Comparison of ENCODE assay signal across 14 cellular contexts in the genomic region with DNA sequence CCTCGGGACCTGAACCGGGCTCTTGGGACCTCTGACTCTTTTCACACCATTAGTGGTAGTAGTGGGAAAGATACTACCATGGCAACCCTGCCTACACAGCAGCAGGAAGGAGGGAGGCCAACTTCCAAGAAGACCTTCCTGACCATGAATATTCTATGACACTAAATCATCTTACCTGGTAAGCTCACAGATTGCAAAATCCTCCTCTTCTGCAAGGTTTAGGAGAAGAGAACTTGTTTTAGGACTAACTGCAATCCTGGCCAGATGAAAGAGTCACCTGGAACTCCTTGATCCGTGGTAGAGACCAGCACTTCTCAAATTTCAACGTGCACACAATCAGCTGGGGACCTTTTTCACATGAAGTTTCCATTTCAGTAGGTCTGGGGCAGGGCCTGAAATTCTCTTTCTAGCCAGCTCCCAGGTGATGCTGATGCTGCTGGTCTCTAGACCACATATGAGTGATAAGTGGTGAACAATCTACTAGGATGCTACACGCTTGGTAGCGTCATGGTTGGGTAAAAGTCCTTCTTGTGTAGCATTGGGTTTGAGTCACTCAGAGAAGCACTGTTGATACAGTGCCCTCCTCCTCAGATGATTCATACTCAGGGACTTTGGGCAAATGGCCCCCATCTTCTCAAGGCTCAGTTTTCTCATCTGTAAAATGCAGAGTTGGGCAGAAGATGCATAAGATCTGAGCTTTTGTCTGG.
"Had no signal": no experiment of that assay in that cellular context is flagged by ENCODE, and none has a peak within 500 bp of the region (broad histone marks: within the 10 kb centered on the region; RNA-seq: fewer than 3 reads in every experiment).

No MANE protein-coding gene starts in this region.

- H3K9me3 Mint-ChIP-seq: activated T-cell treated with anti-CD3 and anti-CD28 coated beads, Interleukin-2, amount 50 U/mL, for 4 hours; stimulated activated naive CD8-positive, alpha-beta T cell treated with anti-CD3 and anti-CD28 coated beads, Interleukin-15, Interleukin-2, amounts not matched to agents 100 ng/mL and 50 ng/mL, for 24 hours had no signal

- ATAC-seq: activated CD8-positive, alpha-beta memory T cell treated with anti-CD3 and anti-CD28 coated beads, Interleukin-2, amount 10 ng/mL, durations not matched to agents 7 days and 5 days; activated T-cell treated with anti-CD3 and anti-CD28 coated beads, Interleukin-2, amount 50 U/mL, for 4 hours; gastrocnemius medialis; psoas muscle; sciatic nerve; T-helper 17 cell had no signal

- FAIRE-seq: kidney, TTC549 had no signal

- H3K4me1 ChIP-seq: colonic mucosa, gastrocnemius medialis, psoas muscle, testis had no signal

- H3K27ac ChIP-seq: colonic mucosa, gastrocnemius medialis, psoas muscle, testis had no signal

- H3K36me3 Mint-ChIP-seq: activated CD8-positive, alpha-beta memory T cell treated with anti-CD3 and anti-CD28 coated beads, Interleukin-2, amount 10 ng/mL, durations not matched to agents 7 days and 5 days had no signal

- H3K4me1 Mint-ChIP-seq: activated CD8-positive, alpha-beta memory T cell treated with anti-CD3 and anti-CD28 coated beads, Interleukin-2, amount 10 ng/mL, durations not matched to agents 7 days and 5 days; T-helper 17 cell had no signal

- H3K4me3 ChIP-seq: colonic mucosa, gastrocnemius medialis, psoas muscle, testis had no signal

- H3K9me3 ChIP-seq: colonic mucosa, gastrocnemius medialis, psoas muscle, testis had no signal

- H3K4me3 Mint-ChIP-seq: activated CD8-positive, alpha-beta memory T cell treated with anti-CD3 and anti-CD28 coated beads, Interleukin-2, amount 10 ng/mL, durations not matched to agents 7 days and 5 days; activated T-cell treated with anti-CD3 and anti-CD28 coated beads, Interleukin-2, amount 50 U/mL, for 4 hours; stimulated activated naive CD8-positive, alpha-beta T cell treated with anti-CD3 and anti-CD28 coated beads, Interleukin-15, Interleukin-2, amounts not matched to agents 100 ng/mL and 50 ng/mL, for 24 hours; T-helper 17 cell had no signal

- H3K27ac Mint-ChIP-seq: activated CD8-positive, alpha-beta memory T cell treated with anti-CD3 and anti-CD28 coated beads, Interleukin-2, amount 10 ng/mL, durations not matched to agents 7 days and 5 days; stimulated activated naive CD8-positive, alpha-beta T cell treated with anti-CD3 and anti-CD28 coated beads, Interleukin-15, Interleukin-2, amounts not matched to agents 100 ng/mL and 50 ng/mL, for 24 hours; T-helper 17 cell had no signal

- H3K36me3 ChIP-seq: colonic mucosa, gastrocnemius medialis had no signal

- DNase-seq: activated CD4-positive, alpha-beta T cell treated with anti-CD3 and anti-CD28 coated beads, Interleukin-2, amount 50 U/mL, for 48 hours; activated CD8-positive, alpha-beta memory T cell treated with anti-CD3 and anti-CD28 coated beads, Interleukin-2, amount 10 ng/mL, durations not matched to agents 7 days and 5 days; activated T-cell treated with anti-CD3 and anti-CD28 coated beads, Interleukin-2, amount 50 U/mL, for 4 hours; caudate nucleus; colonic mucosa; gastrocnemius medialis; kidney; psoas muscle; stimulated activated CD4-positive, alpha-beta T cell treated with anti-CD3 and anti-CD28 coated beads, Interleukin-2, amount 100 ng/mL, for 24 hours; T-helper 17 cell; testis had no signal

- H3K27me3 ChIP-seq: colonic mucosa, testis had no signal
